ENCODE assay signal across 43 cellular contexts in genomic region chr11:85835263-85835662, GRCh38. TPM values are rescaled to one million over a fixed set of nuclear protein-coding genes. Genes with fewer than 3 reads are reported as not detected.
"Had no signal": no experiment of that assay in that cellular context is flagged by ENCODE, and none has a peak within 500 bp of the region (broad histone marks: within the 10 kb centered on the region; RNA-seq: fewer than 3 reads in every experiment).

No MANE protein-coding gene starts in this region.

- H3K4me1 ChIP-seq: adrenal gland, ascending aorta, body of pancreas, breast epithelium had no signal

- H3K4me3 Mint-ChIP-seq: activated naive CD4-positive, alpha-beta T cell treated with anti-CD3 and anti-CD28 coated beads for 36 hours; activated naive CD4-positive, alpha-beta T cell treated with anti-CD3 and anti-CD28 coated beads, Interleukin-2, amount 10 ng/mL, durations not matched to agents 7 days and 5 days; activated naive CD4-positive, alpha-beta T cell treated with anti-CD3 and anti-CD28 coated beads, Interleukin-2, amount 50 U/mL, for 24 hours; activated naive CD8-positive, alpha-beta T cell; activated naive CD8-positive, alpha-beta T cell treated with anti-CD3 and anti-CD28 coated beads for 36 hours; activated naive CD8-positive, alpha-beta T cell treated with anti-CD3 and anti-CD28 coated beads, Interleukin-2, amount 10 ng/mL, durations not matched to agents 7 days and 5 days; activated naive CD8-positive, alpha-beta T cell treated with anti-CD3 and anti-CD28 coated beads, Interleukin-2, amount 50 U/mL, for 24 hours; activated T-cell treated with anti-CD3 and anti-CD28 coated beads, Interleukin-2, amount 50 U/mL, for 24 hours; activated T-cell treated with anti-CD3 and anti-CD28 coated beads, Interleukin-2, amount 50 U/mL, for 4 hours; activated T-cell treated with anti-CD3 and anti-CD28 coated beads, Interleukin-2, amount 50 U/mL, for 72 hours; activated T-helper 1 cell treated with anti-CD3 and anti-CD28 coated beads, Interleukin-12 subunit alpha, Interleukin-12 subunit beta, Interleukin-2, Interleukin-4 antibody, amounts not matched to agents 30 ng/mL and 10 ng/mL and 1 ng/mL, durations not matched to agents 14 hours and 24 hours and 36 hours; activated T-helper 17 cell treated with anti-CD3 and anti-CD28 coated beads, Interleukin-2, amount 50 U/mL, for 72 hours; brain; central memory CD8-positive, alpha-beta T cell had no signal

- H3K27ac Mint-ChIP-seq: activated naive CD4-positive, alpha-beta T cell treated with anti-CD3 and anti-CD28 coated beads for 36 hours; activated naive CD4-positive, alpha-beta T cell treated with anti-CD3 and anti-CD28 coated beads, Interleukin-2, amount 10 ng/mL, durations not matched to agents 7 days and 5 days; activated naive CD4-positive, alpha-beta T cell treated with anti-CD3 and anti-CD28 coated beads, Interleukin-2, amount 50 U/mL, for 24 hours; activated naive CD4-positive, alpha-beta T cell treated with anti-CD3 and anti-CD28 coated beads, Interleukin-2, amount 50 U/mL, for 72 hours; activated naive CD8-positive, alpha-beta T cell; activated naive CD8-positive, alpha-beta T cell treated with anti-CD3 and anti-CD28 coated beads for 36 hours; activated naive CD8-positive, alpha-beta T cell treated with anti-CD3 and anti-CD28 coated beads, Interleukin-2, amount 10 ng/mL, durations not matched to agents 7 days and 5 days; activated naive CD8-positive, alpha-beta T cell treated with anti-CD3 and anti-CD28 coated beads, Interleukin-2, amount 50 U/mL, for 24 hours; activated T-cell treated with anti-CD3 and anti-CD28 coated beads, Interleukin-2, amount 50 U/mL, for 24 hours; activated T-cell treated with anti-CD3 and anti-CD28 coated beads, Interleukin-2, amount 50 U/mL, for 72 hours; activated T-helper 1 cell treated with anti-CD3 and anti-CD28 coated beads, Interleukin-12 subunit alpha, Interleukin-12 subunit beta, Interleukin-2, Interleukin-4 antibody, amounts not matched to agents 30 ng/mL and 10 ng/mL and 1 ng/mL, durations not matched to agents 14 hours and 24 hours and 36 hours; activated T-helper 17 cell treated with anti-CD3 and anti-CD28 coated beads, Interleukin-2, amount 50 U/mL, for 72 hours; activated T-helper 2 cell treated with anti-CD3 and anti-CD28 coated beads, Interferon-gamma antibody, Interleukin-2, Interleukin-4, amounts not matched to agents 10 μg/mL and 5 μg/mL and 100 μg/mL, durations not matched to agents 14 hours and 24 hours and 36 hours; brain had no signal

- H3K36me3 ChIP-seq: adrenal gland, ascending aorta, brain microvascular endothelial cell, cardiac muscle cell had no signal

- H3K4me1 Mint-ChIP-seq: activated naive CD4-positive, alpha-beta T cell treated with anti-CD3 and anti-CD28 coated beads, Interleukin-2, amount 10 ng/mL, durations not matched to agents 7 days and 5 days; activated naive CD4-positive, alpha-beta T cell treated with anti-CD3 and anti-CD28 coated beads, Interleukin-2, amount 50 U/mL, for 24 hours; activated naive CD8-positive, alpha-beta T cell treated with anti-CD3 and anti-CD28 coated beads for 36 hours; activated naive CD8-positive, alpha-beta T cell treated with anti-CD3 and anti-CD28 coated beads, Interleukin-2, amount 10 ng/mL, durations not matched to agents 7 days and 5 days; activated naive CD8-positive, alpha-beta T cell treated with anti-CD3 and anti-CD28 coated beads, Interleukin-2, amount 50 U/mL, for 24 hours; activated T-helper 17 cell treated with anti-CD3 and anti-CD28 coated beads, Interleukin-2, amount 50 U/mL, for 72 hours; brain; central memory CD8-positive, alpha-beta T cell had no signal

- H3K27me3 Mint-ChIP-seq: activated naive CD4-positive, alpha-beta T cell treated with anti-CD3 and anti-CD28 coated beads, Interleukin-2, amount 50 U/mL, for 24 hours; activated naive CD8-positive, alpha-beta T cell; activated naive CD8-positive, alpha-beta T cell treated with anti-CD3 and anti-CD28 coated beads for 36 hours; activated naive CD8-positive, alpha-beta T cell treated with anti-CD3 and anti-CD28 coated beads, Interleukin-2, amount 10 ng/mL, durations not matched to agents 7 days and 5 days; activated naive CD8-positive, alpha-beta T cell treated with anti-CD3 and anti-CD28 coated beads, Interleukin-2, amount 50 U/mL, for 24 hours; activated T-cell treated with anti-CD3 and anti-CD28 coated beads, Interleukin-2, amount 50 U/mL, for 24 hours; activated T-helper 17 cell treated with anti-CD3 and anti-CD28 coated beads, Interleukin-2, amount 50 U/mL, for 72 hours; brain; central memory CD8-positive, alpha-beta T cell had no signal

- H3K9me3 Mint-ChIP-seq: activated naive CD4-positive, alpha-beta T cell treated with anti-CD3 and anti-CD28 coated beads, Interleukin-2, amount 50 U/mL, for 24 hours had no signal

- H3K36me3 Mint-ChIP-seq: activated naive CD4-positive, alpha-beta T cell treated with anti-CD3 and anti-CD28 coated beads, Interleukin-2, amount 50 U/mL, for 24 hours; activated naive CD8-positive, alpha-beta T cell treated with anti-CD3 and anti-CD28 coated beads for 36 hours; activated naive CD8-positive, alpha-beta T cell treated with anti-CD3 and anti-CD28 coated beads, Interleukin-2, amount 10 ng/mL, durations not matched to agents 7 days and 5 days; brain had no signal

- H3K4me3 ChIP-seq: adrenal gland, ascending aorta, body of pancreas, breast epithelium, cardiac muscle cell had no signal

- H3K27me3 ChIP-seq: adrenal gland, ascending aorta, body of pancreas, brain microvascular endothelial cell, breast epithelium, cardiac muscle cell had no signal

- H3K9me3 ChIP-seq: adrenal gland, body of pancreas had no signal

- DNase-seq: activated effector memory CD4-positive, alpha-beta T cell treated with anti-CD3 and anti-CD28 coated beads, Interleukin-2, amount 50 U/mL, for 16 hours; activated effector memory CD4-positive, alpha-beta T cell treated with Interleukin-2 at 50 U/mL for 16 hours; activated gamma-delta T cell; activated gamma-delta T cell treated with Interleukin-2 at 50 U/mL for 16 hours; activated naive CD4-positive, alpha-beta T cell; activated naive CD4-positive, alpha-beta T cell treated with anti-CD3 and anti-CD28 coated beads for 36 hours; activated naive CD4-positive, alpha-beta T cell treated with anti-CD3 and anti-CD28 coated beads, Interleukin-2, amount 10 ng/mL, durations not matched to agents 7 days and 5 days; activated naive CD4-positive, alpha-beta T cell treated with anti-CD3 and anti-CD28 coated beads, Interleukin-2, amount 50 U/mL, for 16 hours; activated naive CD4-positive, alpha-beta T cell treated with Interleukin-2 at 50 U/mL for 16 hours; activated naive CD8-positive, alpha-beta T cell treated with anti-CD3 and anti-CD28 coated beads for 36 hours; activated naive CD8-positive, alpha-beta T cell treated with anti-CD3 and anti-CD28 coated beads, Interleukin-2, amount 10 ng/mL, durations not matched to agents 7 days and 5 days; activated naive CD8-positive, alpha-beta T cell treated with anti-CD3 and anti-CD28 coated beads, Interleukin-2, amount 50 U/mL, for 24 hours; activated T-cell treated with anti-CD3 and anti-CD28 coated beads, Interleukin-2, amount 50 U/mL, for 24 hours; activated T-cell treated with anti-CD3 and anti-CD28 coated beads, Interleukin-2, amount 50 U/mL, for 4 hours; activated T-cell treated with anti-CD3 and anti-CD28 coated beads, Interleukin-2, amount 50 U/mL, for 48 hours; activated T-cell treated with anti-CD3 and anti-CD28 coated beads, Interleukin-2, amount 50 U/mL, for 72 hours; adrenal gland; amniotic stem cell; amygdala; anterior cingulate cortex; aorta; body of pancreas; brain microvascular endothelial cell; caudate nucleus; central memory CD4-positive, alpha-beta T cell; cerebellar nuclear complex had no signal

- H3K27ac ChIP-seq: adrenal gland, ascending aorta, body of pancreas, brain microvascular endothelial cell, breast epithelium, cardiac muscle cell had no signal

- ATAC-seq: activated naive CD4-positive, alpha-beta T cell treated with anti-CD3 and anti-CD28 coated beads, Interleukin-2, amount 50 U/mL, for 72 hours; activated naive CD8-positive, alpha-beta T cell treated with anti-CD3 and anti-CD28 coated beads, Interleukin-2, amount 50 U/mL, for 24 hours; activated T-cell treated with anti-CD3 and anti-CD28 coated beads, Interleukin-2, amount 50 U/mL, for 4 hours; activated T-cell treated with anti-CD3 and anti-CD28 coated beads, Interleukin-2, amount 50 U/mL, for 72 hours; activated T-helper 17 cell treated with anti-CD3 and anti-CD28 coated beads, Interleukin-2, amount 50 U/mL, for 72 hours; body of pancreas had no signal

RNA-seq across cellular contexts. Expression of gene CCDC83, which starts 19.9 kb away (rescaled TPM):
- total RNA-seq: activated naive CD4-positive, alpha-beta T cell treated with anti-CD3 and anti-CD28 coated beads for 36 hours; activated naive CD8-positive, alpha-beta T cell treated with anti-CD3 and anti-CD28 coated beads for 36 hours; activated naive CD8-positive, alpha-beta T cell treated with anti-CD3 and anti-CD28 coated beads, Interleukin-2, amount 10 ng/mL, durations not matched to agents 7 days and 5 days; activated T-cell treated with anti-CD3 and anti-CD28 coated beads, Interleukin-2, amount 50 U/mL, for 4 hours; activated T-cell treated with anti-CD3 and anti-CD28 coated beads, Interleukin-2, amount 50 U/mL, for 72 hours; activated T-helper 1 cell treated with anti-CD3 and anti-CD28 coated beads, Interleukin-12 subunit alpha, Interleukin-12 subunit beta, Interleukin-2, Interleukin-4 antibody, amounts not matched to agents 30 ng/mL and 10 ng/mL and 1 ng/mL, durations not matched to agents 14 hours and 24 hours and 36 hours; activated T-helper 17 cell treated with anti-CD3 and anti-CD28 coated beads, Interleukin-2, amount 50 U/mL, for 72 hours; activated T-helper 2 cell treated with anti-CD3 and anti-CD28 coated beads, Interferon-gamma antibody, Interleukin-2, Interleukin-4, amounts not matched to agents 10 μg/mL and 5 μg/mL and 100 μg/mL, durations not matched to agents 14 hours and 24 hours and 36 hours; adrenal gland; aorta; ascending aorta; astrocyte; body of pancreas; bronchial epithelial cell; cardiac muscle cell; cardiac septum; cerebellum; chondrocyte had no signal
- polyA plus RNA-seq: adipose tissue, adrenal gland, aorta, cardiac muscle cell had no signal
